In genomic region chr22:49483946-49484345, GRCh38 we compare ENCODE assay signal across 21 cellular contexts.
"Had no signal": no experiment of that assay in that cellular context is flagged by ENCODE, and none has a peak within 500 bp of the region (broad histone marks: within the 10 kb centered on the region; RNA-seq: fewer than 3 reads in every experiment).

No MANE protein-coding gene starts in this region.

- H3K36me3 ChIP-seq: esophagus muscularis mucosa, gastrocnemius medialis, heart right ventricle, lower lobe of right lung, neutrophil, pancreas, stomach, thoracic aorta, transverse colon had no signal

- H3K4me1 ChIP-seq: gastrocnemius medialis, pancreas, transverse colon had no signal

- H3K4me3 ChIP-seq: esophagus muscularis mucosa, gastrocnemius medialis, heart right ventricle, lower lobe of right lung, pancreas, stomach, thoracic aorta, transverse colon had no signal

- H3K27ac ChIP-seq: epithelial cell of prostate, esophagus muscularis mucosa, gastrocnemius medialis, heart right ventricle, lower lobe of right lung, neutrophil, pancreas, stomach, thoracic aorta, transverse colon had no signal

- ATAC-seq: gastrocnemius medialis; heart right ventricle; left lobe of liver; lower lobe of right lung; naive thymus-derived CD4-positive, alpha-beta T cell; pancreas had no signal

- DNase-seq: effector memory CD4-positive, alpha-beta T cell; gastrocnemius medialis; heart right ventricle; hypothalamus; kidney glomerular epithelial cell; lower lobe of right lung; naive thymus-derived CD4-positive, alpha-beta T cell; nephron progenitor cell; pancreas; right cardiac atrium; small intestine; stimulated activated CD4-positive, alpha-beta T cell treated with anti-CD3 and anti-CD28 coated beads, Interleukin-12 subunit alpha, Interleukin-12 subunit beta, amount 100 ng/mL, for 4 hours; stimulated activated naive CD4-positive, alpha-beta T cell; stomach; substantia nigra; transverse colon had no signal

- H3K9me3 ChIP-seq: esophagus muscularis mucosa, gastrocnemius medialis, heart right ventricle, lower lobe of right lung, neutrophil, pancreas, stomach, thoracic aorta, transverse colon had no signal
